13 cellular contexts compared by ENCODE assay signal in the genomic region with DNA sequence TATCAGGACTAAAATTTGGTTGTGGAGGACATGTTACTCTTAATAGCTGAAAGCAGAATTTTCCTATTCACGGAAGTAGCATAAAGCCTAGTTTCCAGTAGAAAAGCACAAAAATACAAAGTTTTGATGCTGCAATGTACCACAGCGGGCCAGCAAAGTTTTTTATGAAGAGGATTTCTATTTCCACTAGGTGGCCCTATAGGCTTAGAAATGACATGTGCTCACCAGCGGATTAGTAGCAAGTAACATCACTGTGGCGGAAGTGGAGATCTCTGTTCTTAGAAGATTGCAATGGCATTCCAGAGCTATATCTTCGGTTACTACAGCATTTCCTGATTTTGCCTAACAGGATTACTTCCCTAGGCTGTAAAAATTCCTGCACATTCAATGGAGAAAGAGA.
DNase-seq lines count a peak whose midpoint lies in the region; ATAC-seq, FAIRE-seq and TF ChIP-seq lines count a peak whose summit lies in the region.
"Had no signal": no experiment of that assay in that cellular context is flagged by ENCODE, and none has a peak within 500 bp of the region (broad histone marks: within the 10 kb centered on the region; RNA-seq: fewer than 3 reads in every experiment).

No MANE protein-coding gene starts in this region.

- peak; percentile 86 for FAIRE-seq in H54 (lab: Jason Lieb, UNC)

- peaks cover 4% of the 10 kb centered on the region for H3K9me3 ChIP-seq in suprapubic skin

- no peaks in the 10 kb centered on the region for H3K27me3 ChIP-seq in suprapubic skin

- no peak overlapping the region for H3K4me3 ChIP-seq in suprapubic skin

- no peak for ATAC-seq in HG03097 (IDR thresholded peaks at IDR 0.05; ENCODE audit: low FRiP score, unreplicated experiment)
- ATAC-seq: activated naive CD8-positive, alpha-beta T cell treated with anti-CD3 and anti-CD28 coated beads, Interleukin-2, amount 50 U/mL, for 24 hours; effector memory CD8-positive, alpha-beta T cell had no signal

- peak; percentile 10 for DNase-seq in H54 (ENCODE audit: insufficient read length, low spot score)
- DNase-seq in M059J (ENCODE audit: low read depth): peak; percentile 42
- peak; percentile 0 for DNase-seq in SW480 (ENCODE audit: low spot score)
- DNase-seq in medulla oblongata (ENCODE audit: extremely low spot score): peak; percentile 7
- DNase-seq in NCI-H510A (lab: John Stamatoyannopoulos, UW): no peak
- no peak for DNase-seq in suprapubic skin (ENCODE audit: low spot score in 2 of 2)
- no peak for DNase-seq in glomerular visceral epithelial cell (ENCODE audit: extremely low spot score)
- DNase-seq: effector memory CD8-positive, alpha-beta T cell; hypothalamus; retina had no signal

- no peaks in the 10 kb centered on the region for H3K4me1 ChIP-seq in suprapubic skin
- H3K4me1 ChIP-seq: Caco-2 had no signal

- 87% methylated on average over 5 of the region's 5 CpGs for WGBS in suprapubic skin

- H3K36me3 ChIP-seq in suprapubic skin: no peaks in the 10 kb centered on the region

- TF ChIP-seq POLR2A in H54 (IDR thresholded peaks at IDR 0.05; ENCODE audit: low read depth, low read length) (no peak), suprapubic skin (IDR thresholded peaks at IDR 0.05) (no peak)

- H3K27ac ChIP-seq in suprapubic skin: no peak overlapping the region

- no peak for TF ChIP-seq EP300 in suprapubic skin (IDR thresholded peaks at IDR 0.05)

- no peak for TF ChIP-seq CTCF in suprapubic skin (IDR thresholded peaks at IDR 0.05)

Comparison
In these comparisons a context has a peak if more than half of its experiments do, and no peak if none do; other contexts are left out.
1. DNase-seq: peak in H54 (single experiment), M059J (single experiment), SW480 (single experiment) and medulla oblongata (single experiment); none in NCI-H510A (single experiment), suprapubic skin (0 of 2) and glomerular visceral epithelial cell (single experiment).